8 cellular contexts compared by ENCODE assay signal in genomic region chr19:19142347-19142746, GRCh38.
"Had no signal": no experiment of that assay in that cellular context is flagged by ENCODE, and none has a peak within 500 bp of the region (broad histone marks: within the 10 kb centered on the region; RNA-seq: fewer than 3 reads in every experiment).

No MANE protein-coding gene starts in this region.

- H3K4me3 ChIP-seq: GM23338 had no signal

- H2AFZ ChIP-seq: GM23338 had no signal

- FAIRE-seq: H1, H54, HTR-8/SVneo had no signal

- ATAC-seq: GM23338 had no signal

- H3K27ac Mint-ChIP-seq: GM23338 had no signal

- H3K4me2 ChIP-seq: GM23338 had no signal

- DNase-seq: H9, HCEC 1CT, IMR-90, KBM-7 had no signal

- H3K9me3 Mint-ChIP-seq: GM23338, H9 had no signal

- H3K4me3 Mint-ChIP-seq: GM23338, H9 had no signal
